In the genomic region with DNA sequence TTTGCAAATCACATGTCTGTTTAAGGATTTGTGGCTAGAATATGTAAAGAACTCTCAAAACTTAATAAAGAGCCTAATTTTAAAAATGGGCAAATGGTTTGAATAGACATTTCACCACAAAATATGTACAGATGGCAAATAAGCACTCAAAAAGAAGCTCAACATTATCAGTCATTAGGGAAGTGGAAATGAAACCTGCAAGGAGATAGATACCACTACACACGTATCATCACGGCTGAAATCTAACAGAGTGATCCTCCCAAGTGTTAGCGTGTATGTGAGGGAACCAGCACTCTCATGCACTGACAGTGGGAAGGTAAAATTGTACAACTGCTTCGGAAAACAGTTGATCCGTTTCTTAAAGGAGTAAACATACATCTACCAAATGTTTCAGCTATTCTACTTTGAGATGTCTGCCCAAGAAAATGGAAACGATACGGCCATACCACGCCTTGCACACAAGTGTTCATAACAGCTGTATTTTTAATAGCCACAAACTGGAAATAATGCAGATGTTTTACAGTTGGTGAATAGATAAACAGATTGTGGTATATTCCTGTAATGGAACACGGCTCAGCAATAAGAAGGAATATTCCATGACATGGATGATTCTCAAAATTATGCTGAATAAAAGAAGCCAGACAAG, we compare ENCODE assay signal across 11 cellular contexts.
A peak's percentile ranks its signal among the peaks of the same experiment; 100 is the strongest.
DNase-seq lines count a peak whose midpoint lies in the region; ATAC-seq and TF ChIP-seq lines count a peak whose summit lies in the region.
"Had no signal": no experiment of that assay in that cellular context is flagged by ENCODE, and none has a peak within 500 bp of the region (broad histone marks: within the 10 kb centered on the region; RNA-seq: fewer than 3 reads in every experiment).

No MANE protein-coding gene starts in this region.

- no peaks in the 10 kb centered on the region for H3K27me3 ChIP-seq in GM06990 (replicated peaks; ENCODE audit: control insufficient read depth, insufficient read depth, low read length)

- ATAC-seq in GM19372 (IDR thresholded peaks at IDR 0.05; ENCODE audit: low read depth, unreplicated experiment) = peak; percentile 97
- ATAC-seq in HG02852 (IDR thresholded peaks at IDR 0.05; ENCODE audit: unreplicated experiment) = peak; percentile 100
- ATAC-seq in HG03571 (IDR thresholded peaks at IDR 0.05; ENCODE audit: unreplicated experiment) = peak; percentile 95

- H3K36me3 ChIP-seq in GM06990 (ENCODE audit: control insufficient read depth, insufficient read depth, low read length) = no peaks in the 10 kb centered on the region

- DNase-seq in GM06990 (ENCODE audit: extremely low read depth, insufficient read length) (peak; percentile 33), DMS 273 (lab: John Stamatoyannopoulos, UW; ENCODE audit: unreplicated experiment) (no peak), GF-D8 (lab: John Stamatoyannopoulos, UW) (no peak), Kasumi-1 (lab: John Stamatoyannopoulos, UW) (no peak)
- DNase-seq in activated T-cell treated with anti-CD3 and anti-CD28 coated beads, Interleukin-2, amount 50 U/mL, for 48 hours = no peak
- DNase-seq: activated CD8-positive, alpha-beta memory T cell treated with anti-CD3 and anti-CD28 coated beads, Interleukin-2, amount 50 U/mL, for 48 hours had no signal

- H3K4me3 ChIP-seq in GM06990 (replicated peaks; ENCODE audit: low read depth, low read length) = no peak overlapping the region
- H3K4me3 ChIP-seq: lung, SK-N-MC had no signal

- no peak for TF ChIP-seq CTCF in GM06990 (IDR thresholded peaks at IDR 0.05; ENCODE audit: insufficient read depth, low read length, poor library complexity, severe bottlenecking)
